22 cellular contexts compared by ENCODE assay signal in the genomic region with DNA sequence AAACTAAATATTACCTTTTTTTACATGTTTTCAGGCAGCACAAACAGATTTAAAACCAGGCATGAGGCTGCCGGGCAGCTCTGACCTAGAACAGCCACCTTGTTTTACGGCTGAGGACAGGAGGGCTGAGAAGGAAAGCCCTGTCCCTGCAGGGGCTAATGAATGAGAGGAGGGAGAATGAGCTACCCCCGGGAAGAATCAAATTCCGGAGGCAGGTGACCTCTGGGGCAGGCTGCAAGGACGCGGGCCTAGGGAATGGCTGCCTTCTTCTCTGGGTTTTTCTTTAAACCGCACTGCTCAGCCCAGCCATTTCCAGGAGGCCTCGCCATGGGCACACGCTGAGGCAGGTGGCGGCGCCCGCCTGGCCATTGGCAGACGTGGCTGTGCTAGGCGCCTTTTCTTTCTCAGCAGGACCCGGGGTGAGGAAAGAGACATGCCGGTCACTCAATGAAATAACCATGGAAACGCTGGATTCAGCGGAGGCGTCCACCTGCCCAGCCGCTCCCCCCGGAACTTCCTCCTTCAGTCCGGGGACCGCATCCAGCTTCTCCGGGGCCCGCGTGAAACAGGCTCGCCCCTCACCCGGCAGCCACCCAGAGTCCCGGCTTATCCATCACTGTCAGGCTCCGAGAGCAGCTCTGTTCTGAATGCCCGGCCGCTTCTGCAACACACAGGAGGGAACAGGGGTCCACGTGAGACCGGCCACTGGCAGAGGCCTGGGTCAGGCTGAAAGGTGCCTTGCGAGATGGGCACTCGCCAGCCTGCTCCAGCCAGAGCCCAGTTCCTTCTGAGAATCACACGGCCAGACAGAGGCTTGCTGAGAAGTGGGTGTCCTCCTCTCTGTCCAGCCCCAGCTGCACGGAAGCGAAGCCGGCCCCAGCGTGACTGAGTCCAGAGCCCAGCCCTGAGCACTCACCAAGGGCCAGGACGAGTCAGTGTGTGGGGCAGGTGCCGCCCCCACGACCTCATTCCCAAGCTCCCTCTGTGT.
DNase-seq lines count a peak whose midpoint lies in the region; ATAC-seq and TF ChIP-seq lines count a peak whose summit lies in the region.
"Had no signal": no experiment of that assay in that cellular context is flagged by ENCODE, and none has a peak within 500 bp of the region (broad histone marks: within the 10 kb centered on the region; RNA-seq: fewer than 3 reads in every experiment).

No MANE protein-coding gene starts in this region.

- H3K4me1 Mint-ChIP-seq in brain (peaks cover 41% of the 10 kb centered on the region), natural killer cell (peaks cover 0 to 7% of the 10 kb centered on the region in 2 donors)
- H3K4me1 Mint-ChIP-seq: activated CD4-positive, alpha-beta T cell treated with anti-CD3 and anti-CD28 coated beads, Interleukin-2, amount 10 ng/mL, durations not matched to agents 7 days and 5 days; central memory CD8-positive, alpha-beta T cell had no signal

- ATAC-seq in natural killer cell, result no peak
- ATAC-seq: GM12878; left lung; naive thymus-derived CD4-positive, alpha-beta T cell had no signal

- H3K18ac ChIP-seq in neuronal stem cell (ENCODE audit: low read length), result peak overlapping the region; percentile 91

- H3K4ac ChIP-seq in neuronal stem cell (ENCODE audit: low read length), result no peak overlapping the region

- no peak overlapping the region for H3K4me2 ChIP-seq in neuronal stem cell (ENCODE audit: insufficient read depth, low read length, poor library complexity, severe bottlenecking)

- H3K4me3 ChIP-seq in neuronal stem cell (ENCODE audit: low read length in 2 of 2), result no peak overlapping the region
- no peak overlapping the region for H3K4me3 ChIP-seq in HAP-1
- H3K4me3 ChIP-seq: GM12878, GM23248, left lung, spleen had no signal

- H3K27ac ChIP-seq in neuronal stem cell (replicated peaks; ENCODE audit: low read length), result peak overlapping the region; percentile 40
- H3K27ac ChIP-seq: GM23248, left lung, spleen had no signal

- H4K8ac ChIP-seq in neuronal stem cell (ENCODE audit: low read depth, low read length), result no peak overlapping the region

- intact Hi-C loops in natural killer cell (cut with micrococcal nuclease), result no loop called here

- H2AK5ac ChIP-seq in neuronal stem cell (ENCODE audit: low read depth, low read length), result peak overlapping the region; percentile 81

- peak; percentile 36 for DNase-seq in Ammon's horn (ENCODE audit: low spot score)
- peak; percentile 65 for DNase-seq in G401 (ENCODE audit: low spot score)
- DNase-seq in neuronal stem cell (ENCODE audit: low spot score), result no peak
- DNase-seq in DMS 273 (lab: John Stamatoyannopoulos, UW; ENCODE audit: unreplicated experiment), result no peak
- no peak for DNase-seq in natural killer cell
- DNase-seq in HAP-1 (ENCODE audit: low spot score in 2 of 2), result no peak
- DNase-seq: activated CD4-positive, alpha-beta T cell treated with anti-CD3 and anti-CD28 coated beads, Interleukin-2, amount 10 ng/mL, durations not matched to agents 7 days and 5 days; activated gamma-delta T cell treated with Interleukin-2 at 50 U/mL for 16 hours; activated T-cell treated with anti-CD3 and anti-CD28 coated beads, Interleukin-2, amount 50 U/mL, for 24 hours; GM23248; immature natural killer cell; naive thymus-derived CD4-positive, alpha-beta T cell; NCI-H2029; NCI-H82; SHP77; spleen; stimulated activated CD4-positive, alpha-beta T cell treated with anti-CD3 and anti-CD28 coated beads, Interleukin-2, amount 100 ng/mL, for 48 hours; trophoblast cell had no signal

- peak overlapping the region; percentile 21 for H2BK120ac ChIP-seq in neuronal stem cell (ENCODE audit: low read depth, low read length)

- H3K14ac ChIP-seq in neuronal stem cell (ENCODE audit: low read length), result peak overlapping the region; percentile 22

- in situ Hi-C loops in G401 (cut with HindIII; ENCODE audit: low sequenced_read_pairs) (no loop called here), HAP-1 (cut with MboI; ENCODE audit: low sequenced_read_pairs) (no loop called here)

- H3K4me1 ChIP-seq in neuronal stem cell (ENCODE audit: control insufficient read depth in 2 of 2, insufficient read depth in 1 of 2, low read depth in 1 of 2, low read length in 2 of 2) (peaks cover 10 to 33% of the 10 kb centered on the region in 2 donors), HAP-1 (no peaks in the 10 kb centered on the region)
- H3K4me1 ChIP-seq: spleen had no signal

- no peak for TF ChIP-seq CTCF in brain (conservative IDR thresholded peaks at IDR 0.05)
- no peak for TF ChIP-seq CTCF in natural killer cell (IDR thresholded peaks at IDR 0.05)

- H2BK5ac ChIP-seq in neuronal stem cell (ENCODE audit: low read length), result peak overlapping the region; percentile 59

- WGBS in neuronal stem cell (ENCODE audit: extremely low coverage in 2 of 2, insufficient read length in 2 of 2, insufficient replicate concordance in 1 of 2), 2 donors, result no CpG with 5 or more reads among the region's 44 CpGs

- no peak overlapping the region for H3K9ac ChIP-seq in neuronal stem cell (ENCODE audit: low read depth, low read length, poor library complexity)
- H3K9ac ChIP-seq: GM23248 had no signal

- H3K36me3 ChIP-seq in neuronal stem cell (replicated peaks in 1 of 2; ENCODE audit: control insufficient read depth in 2 of 2, insufficient read depth in 2 of 2, low read length in 2 of 2) (no peaks in the 10 kb centered on the region), HAP-1 (replicated peaks) (no peaks in the 10 kb centered on the region)
- H3K36me3 ChIP-seq: left lung, spleen had no signal

- H3K9me3 Mint-ChIP-seq in brain (peaks cover 0 to 21% (median 6%) of the 10 kb centered on the region in 5 experiments), natural killer cell (no peaks in the 10 kb centered on the region)
- H3K9me3 Mint-ChIP-seq: activated T-cell treated with anti-CD3 and anti-CD28 coated beads, Interleukin-2, amount 50 U/mL, for 24 hours; central memory CD8-positive, alpha-beta T cell; immature natural killer cell had no signal

- H3K36me3 Mint-ChIP-seq in brain (no peaks in the 10 kb centered on the region), natural killer cell (no peaks in the 10 kb centered on the region)
- H3K36me3 Mint-ChIP-seq: immature natural killer cell had no signal

- H2BK12ac ChIP-seq in neuronal stem cell (ENCODE audit: low read length), result peak overlapping the region; percentile 77

- H2BK15ac ChIP-seq in neuronal stem cell (ENCODE audit: low read length), result peak overlapping the region; percentile 95

- H3K79me1 ChIP-seq in neuronal stem cell (ENCODE audit: low read depth, low read length), result no peaks in the 10 kb centered on the region

- H3K27me3 Mint-ChIP-seq in brain (no peaks in the 10 kb centered on the region), natural killer cell (ENCODE audit: low read depth in 2 of 2) (no peaks in the 10 kb centered on the region)
- H3K27me3 Mint-ChIP-seq: activated CD4-positive, alpha-beta T cell treated with anti-CD3 and anti-CD28 coated beads, Interleukin-2, amount 10 ng/mL, durations not matched to agents 7 days and 5 days; central memory CD8-positive, alpha-beta T cell; naive thymus-derived CD4-positive, alpha-beta T cell had no signal

- H3K27me3 ChIP-seq in neuronal stem cell (ENCODE audit: control insufficient read depth in 3 of 3, insufficient read depth in 3 of 3, low read depth in 1 of 3, low read length in 3 of 3) (peaks cover 0 to 32% (median 0%) of the 10 kb centered on the region in 3 experiments), HAP-1 (ENCODE audit: low read depth) (no peaks in the 10 kb centered on the region)

- H4K91ac ChIP-seq in neuronal stem cell (ENCODE audit: low read depth, low read length, poor library complexity), result peak overlapping the region; percentile 50

- no peaks in the 10 kb centered on the region for H3K9me3 ChIP-seq in neuronal stem cell (replicated peaks in 1 of 2; ENCODE audit: control insufficient read depth in 2 of 2, insufficient read depth in 1 of 2, low read depth in 1 of 2, low read length in 2 of 2)
- no peaks in the 10 kb centered on the region for H3K9me3 ChIP-seq in HAP-1
- H3K9me3 ChIP-seq: left lung, spleen had no signal

- H2AFZ ChIP-seq in neuronal stem cell (ENCODE audit: low read length), result peak overlapping the region; percentile 83
- H2AFZ ChIP-seq: GM23248 had no signal

- H3K4me3 Mint-ChIP-seq in brain, result peak overlapping the region in 1 of 5 experiments; percentile 50
- no peak overlapping the region for H3K4me3 Mint-ChIP-seq in natural killer cell
- H3K4me3 Mint-ChIP-seq: activated CD4-positive, alpha-beta T cell treated with anti-CD3 and anti-CD28 coated beads, Interleukin-2, amount 10 ng/mL, durations not matched to agents 7 days and 5 days; activated T-cell treated with anti-CD3 and anti-CD28 coated beads, Interleukin-2, amount 50 U/mL, for 24 hours; central memory CD8-positive, alpha-beta T cell; immature natural killer cell; naive thymus-derived CD4-positive, alpha-beta T cell had no signal

- peak overlapping the region; percentile 26 for H3K23ac ChIP-seq in neuronal stem cell (ENCODE audit: low read depth, low read length, poor library complexity)

- peak overlapping the region in 3 of 5 experiments; percentile 18 to 85 (median 82) for H3K27ac Mint-ChIP-seq in brain
- no peak overlapping the region for H3K27ac Mint-ChIP-seq in natural killer cell
- H3K27ac Mint-ChIP-seq: activated CD4-positive, alpha-beta T cell treated with anti-CD3 and anti-CD28 coated beads, Interleukin-2, amount 10 ng/mL, durations not matched to agents 7 days and 5 days; activated T-cell treated with anti-CD3 and anti-CD28 coated beads, Interleukin-2, amount 50 U/mL, for 24 hours; immature natural killer cell had no signal

Comparison
In these comparisons a context has a peak if more than half of its experiments do, and no peak if none do; other contexts are left out.
1. DNase-seq: peak in Ammon's horn (single experiment) and G401 (single experiment); none in neuronal stem cell (single experiment), DMS 273 (single experiment), natural killer cell (single experiment) and HAP-1 (0 of 2).
2. H3K27ac Mint-ChIP-seq: peak in brain (3 of 5); none in natural killer cell (0 of 2).